ENCODE assay signal across 18 cellular contexts in the genomic region with DNA sequence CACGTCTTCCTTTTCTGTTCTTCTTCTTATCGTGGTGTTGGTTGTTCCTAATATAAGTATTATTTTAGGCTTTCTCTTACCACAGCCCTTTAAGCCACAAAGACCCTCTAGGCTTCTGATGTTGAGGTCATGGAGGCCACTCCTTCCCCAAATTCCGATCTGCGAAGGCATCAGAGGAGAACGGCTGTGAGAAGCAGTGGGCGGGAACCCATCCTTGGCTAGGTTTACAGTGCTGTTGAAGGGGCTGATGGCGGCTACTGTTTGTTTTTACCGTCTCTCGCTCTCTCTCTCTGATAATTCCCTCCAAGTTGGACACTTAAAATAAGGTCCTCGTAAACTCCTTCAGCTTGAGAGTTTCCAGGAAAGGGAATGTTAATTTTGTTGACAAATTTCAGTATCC.
"Had no signal": no experiment of that assay in that cellular context is flagged by ENCODE, and none has a peak within 500 bp of the region (broad histone marks: within the 10 kb centered on the region; RNA-seq: fewer than 3 reads in every experiment).

No MANE protein-coding gene starts in this region.

- H3K27me3 Mint-ChIP-seq: activated CD4-positive, alpha-beta T cell treated with anti-CD3 and anti-CD28 coated beads, Interleukin-2, amount 10 ng/mL, durations not matched to agents 7 days and 5 days; activated naive CD8-positive, alpha-beta T cell had no signal

- H3K36me3 Mint-ChIP-seq: activated naive CD8-positive, alpha-beta T cell; natural killer cell treated with Interleukin-12 subunit alpha and Interleukin-12 subunit beta and Interleukin-15 and Interleukin-18, amount 100 ng/mL, for 72 hours had no signal

- H3K4me1 ChIP-seq: adrenal gland, ascending aorta, left lung had no signal

- H3K36me3 ChIP-seq: adrenal gland, ascending aorta, left lung had no signal

- H3K4me3 ChIP-seq: adrenal gland, ascending aorta, left lung, lung had no signal

- H3K4me1 Mint-ChIP-seq: activated T-helper 17 cell treated with anti-CD3 and anti-CD28 coated beads, Interleukin-2, amount 50 U/mL, for 72 hours had no signal

- H3K9me3 ChIP-seq: adrenal gland, ascending aorta, left lung had no signal

- H3K27me3 ChIP-seq: ascending aorta had no signal

- ATAC-seq: activated T-helper 17 cell treated with anti-CD3 and anti-CD28 coated beads, Interleukin-2, amount 50 U/mL, for 72 hours; left lung; natural killer cell treated with Interleukin-12 subunit alpha and Interleukin-12 subunit beta and Interleukin-15 and Interleukin-18, amount 100 ng/mL, for 72 hours had no signal

- H3K27ac Mint-ChIP-seq: activated CD4-positive, alpha-beta T cell treated with anti-CD3 and anti-CD28 coated beads, Interleukin-2, amount 10 ng/mL, durations not matched to agents 7 days and 5 days; activated naive CD8-positive, alpha-beta T cell; activated T-helper 17 cell treated with anti-CD3 and anti-CD28 coated beads, Interleukin-2, amount 50 U/mL, for 72 hours; natural killer cell treated with Interleukin-12 subunit alpha and Interleukin-12 subunit beta and Interleukin-15 and Interleukin-18, amount 100 ng/mL, for 72 hours; progenitor cell of endocrine pancreas had no signal

- DNase-seq: activated CD4-positive, alpha-beta T cell treated with anti-CD3 and anti-CD28 coated beads, Interleukin-2, amount 10 ng/mL, durations not matched to agents 7 days and 5 days; activated naive CD4-positive, alpha-beta T cell; activated T-cell treated with anti-CD3 and anti-CD28 coated beads, Interleukin-2, amount 50 U/mL, for 1 hour; central memory CD4-positive, alpha-beta T cell; dermis blood vessel endothelial cell; effector CD8-positive, alpha-beta T cell; foreskin melanocyte; kidney; left lung; stimulated activated CD4-positive, alpha-beta T cell treated with anti-CD3 and anti-CD28 coated beads, Interleukin-4, amount 100 ng/mL, for 24 hours; stimulated activated naive CD4-positive, alpha-beta T cell treated with Interleukin-2 at 50 U/mL for 16 hours had no signal

- H3K27ac ChIP-seq: adrenal gland, ascending aorta, left lung had no signal

- H3K9me3 Mint-ChIP-seq: activated CD4-positive, alpha-beta T cell treated with anti-CD3 and anti-CD28 coated beads, Interleukin-2, amount 10 ng/mL, durations not matched to agents 7 days and 5 days; activated T-helper 17 cell treated with anti-CD3 and anti-CD28 coated beads, Interleukin-2, amount 50 U/mL, for 72 hours; natural killer cell treated with Interleukin-12 subunit alpha and Interleukin-12 subunit beta and Interleukin-15 and Interleukin-18, amount 100 ng/mL, for 72 hours had no signal

- H3K4me3 Mint-ChIP-seq: activated CD4-positive, alpha-beta T cell treated with anti-CD3 and anti-CD28 coated beads, Interleukin-2, amount 10 ng/mL, durations not matched to agents 7 days and 5 days; activated naive CD8-positive, alpha-beta T cell; activated T-helper 17 cell treated with anti-CD3 and anti-CD28 coated beads, Interleukin-2, amount 50 U/mL, for 72 hours; natural killer cell treated with Interleukin-12 subunit alpha and Interleukin-12 subunit beta and Interleukin-15 and Interleukin-18, amount 100 ng/mL, for 72 hours had no signal
